Comparison of ENCODE assay signal across 21 cellular contexts in the genomic region with DNA sequence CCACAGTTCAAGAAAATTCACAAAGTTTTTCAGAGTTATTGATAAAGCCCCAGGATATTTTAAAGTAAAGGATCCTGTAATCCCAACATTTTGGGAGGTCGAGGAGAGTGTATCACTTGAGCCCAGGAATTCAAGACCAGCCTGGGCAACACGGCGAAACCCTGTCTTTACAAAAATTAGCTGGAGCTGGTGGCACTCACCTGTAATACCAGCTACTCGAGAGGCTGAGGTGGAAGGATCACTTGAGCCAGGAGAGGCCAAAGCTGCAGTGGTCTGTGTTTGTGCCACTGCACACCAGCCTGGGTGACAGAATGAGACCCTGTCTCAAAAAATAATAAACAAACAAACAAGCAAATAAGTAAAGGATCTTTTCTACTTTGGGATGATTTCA.
"Had no signal": no experiment of that assay in that cellular context is flagged by ENCODE, and none has a peak within 500 bp of the region (broad histone marks: within the 10 kb centered on the region; RNA-seq: fewer than 3 reads in every experiment).

No MANE protein-coding gene starts in this region.

- H3K4me3 ChIP-seq: colonic mucosa, esophagus squamous epithelium, gastrocnemius medialis, heart right ventricle, left ventricle myocardium inferior, mucosa of descending colon had no signal

- DNase-seq: colonic mucosa; cortex of kidney; effector CD8-positive, alpha-beta T cell; effector memory CD8-positive, alpha-beta T cell; endodermal cell; erythroblast; esophagus squamous epithelium; foreskin fibroblast; foreskin melanocyte; gastrocnemius medialis; glutamatergic neuron; head of caudate nucleus; heart right ventricle; hippocampal formation; left cardiac atrium; left ventricle myocardium inferior; mesenchymal stem cell; mucosa of descending colon; naive B cell had no signal

- H3K9me3 ChIP-seq: colonic mucosa, gastrocnemius medialis had no signal

- H3K27ac ChIP-seq: colonic mucosa, epithelial cell of prostate, esophagus squamous epithelium, gastrocnemius medialis, heart right ventricle, left ventricle myocardium inferior had no signal

- H3K36me3 ChIP-seq: colonic mucosa, esophagus squamous epithelium, gastrocnemius medialis, heart right ventricle, left ventricle myocardium inferior had no signal

- ATAC-seq: effector memory CD8-positive, alpha-beta T cell; esophagus mucosa; gastrocnemius medialis; heart right ventricle; left cardiac atrium; mucosa of descending colon had no signal

- H3K4me1 ChIP-seq: colonic mucosa, esophagus squamous epithelium, gastrocnemius medialis, heart right ventricle, left ventricle myocardium inferior had no signal

- H3K27me3 ChIP-seq: colonic mucosa, esophagus squamous epithelium, gastrocnemius medialis, heart right ventricle had no signal
